ENCODE assay signal across 15 cellular contexts in genomic region chr16:85428899-85429775, GRCh38.
A peak's percentile ranks its signal among the peaks of the same experiment; 100 is the strongest.
DNase-seq lines count a peak whose midpoint lies in the region; ATAC-seq and TF ChIP-seq lines count a peak whose summit lies in the region.
"Had no signal": no experiment of that assay in that cellular context is flagged by ENCODE, and none has a peak within 500 bp of the region (broad histone marks: within the 10 kb centered on the region; RNA-seq: fewer than 3 reads in every experiment).

No MANE protein-coding gene starts in this region.

- H3K4me1 Mint-ChIP-seq in endothelial cell (ENCODE audit: unreplicated experiment) (no peaks in the 10 kb centered on the region), neural progenitor cell (peaks cover 21% of the 10 kb centered on the region), Calu3 (ENCODE audit: low read depth, unreplicated experiment) (peaks cover 15% of the 10 kb centered on the region)

- no peaks in the 10 kb centered on the region for H3K27me3 ChIP-seq in H7 (ENCODE audit: control insufficient read depth, insufficient read depth, low read length)
- no peaks in the 10 kb centered on the region for H3K27me3 ChIP-seq in neural progenitor cell
- H3K27me3 ChIP-seq in prostate gland (replicated peaks; ENCODE audit: insufficient read depth), result no peaks in the 10 kb centered on the region
- H3K27me3 ChIP-seq: cardiac muscle cell had no signal

- no peak for TF ChIP-seq CTCF in endothelial cell (IDR thresholded peaks at IDR 0.05; ENCODE audit: unreplicated experiment)
- no peak for TF ChIP-seq CTCF in neural progenitor cell (IDR thresholded peaks at IDR 0.05)
- no peak for TF ChIP-seq CTCF in prostate gland (IDR thresholded peaks at IDR 0.05)
- TF ChIP-seq CTCF in Calu3 (IDR thresholded peaks at IDR 0.05; ENCODE audit: unreplicated experiment), result no peak

- no peak overlapping the region for H3K4me2 ChIP-seq in neural progenitor cell
- H3K4me2 ChIP-seq: KMS-11 had no signal

- no peak overlapping the region for H3K4me3 Mint-ChIP-seq in endothelial cell (ENCODE audit: unreplicated experiment)
- peak overlapping the region; percentile 9 for H3K4me3 Mint-ChIP-seq in neural progenitor cell
- no peak overlapping the region for H3K4me3 Mint-ChIP-seq in Calu3 (ENCODE audit: low read depth, unreplicated experiment)
- H3K4me3 Mint-ChIP-seq: CD4-positive, alpha-beta T cell; T-helper 2 cell treated with Interferon-gamma antibody and Interleukin-4, amounts not matched to agents 5 μg/mL and 100 μg/mL, for 36 hours had no signal

- H3K9ac ChIP-seq in neural progenitor cell, result no peak overlapping the region
- H3K9ac ChIP-seq: KMS-11 had no signal

- H3K36me3 ChIP-seq in H7 (replicated peaks; ENCODE audit: control insufficient read depth, insufficient read depth, low read length) (no peaks in the 10 kb centered on the region), neural progenitor cell (no peaks in the 10 kb centered on the region), prostate gland (no peaks in the 10 kb centered on the region)
- H3K36me3 ChIP-seq: cardiac muscle cell, HAP-1 had no signal

- WGBS in prostate gland, result 94% methylated on average over 25 of the region's 25 CpGs

- H3K27me3 Mint-ChIP-seq in endothelial cell (ENCODE audit: unreplicated experiment), result peaks cover 5% of the 10 kb centered on the region
- H3K27me3 Mint-ChIP-seq in neural progenitor cell (ENCODE audit: insufficient read depth, low read depth), result peaks cover 11% of the 10 kb centered on the region
- peaks cover 85% of the 10 kb centered on the region for H3K27me3 Mint-ChIP-seq in Calu3 (ENCODE audit: unreplicated experiment)
- H3K27me3 Mint-ChIP-seq: CD4-positive, alpha-beta T cell had no signal

- H3K4me3 ChIP-seq in H7 (ENCODE audit: insufficient read depth, low read depth, low read length) (no peak overlapping the region), neural progenitor cell (no peak overlapping the region), prostate gland (no peak overlapping the region)
- H3K4me3 ChIP-seq: cardiac muscle cell, HAP-1 had no signal

- peak overlapping the region; percentile 2 for H3K27ac Mint-ChIP-seq in endothelial cell (ENCODE audit: unreplicated experiment)
- no peak overlapping the region for H3K27ac Mint-ChIP-seq in neural progenitor cell
- no peak overlapping the region for H3K27ac Mint-ChIP-seq in Calu3 (ENCODE audit: unreplicated experiment)
- H3K27ac Mint-ChIP-seq: CD4-positive, alpha-beta T cell; T-helper 2 cell treated with Interferon-gamma antibody and Interleukin-4, amounts not matched to agents 5 μg/mL and 100 μg/mL, for 36 hours had no signal

- peaks cover 11% of the 10 kb centered on the region for H3K4me1 ChIP-seq in neural progenitor cell
- no peaks in the 10 kb centered on the region for H3K4me1 ChIP-seq in prostate gland (replicated peaks)
- H3K4me1 ChIP-seq: HAP-1 had no signal

- H3K36me3 Mint-ChIP-seq in endothelial cell (ENCODE audit: low read depth, unreplicated experiment) (peaks cover 3% of the 10 kb centered on the region), neural progenitor cell (no peaks in the 10 kb centered on the region), Calu3 (ENCODE audit: insufficient read depth, unreplicated experiment) (no peaks in the 10 kb centered on the region)

- no peak overlapping the region for H3K27ac ChIP-seq in neural progenitor cell
- H3K27ac ChIP-seq in prostate gland, result no peak overlapping the region
- H3K27ac ChIP-seq: 22Rv1, cardiac muscle cell, KMS-11 had no signal

- H3K79me2 ChIP-seq in neural progenitor cell (ENCODE audit: low read depth), result no peaks in the 10 kb centered on the region

- ATAC-seq in HG03097 (IDR thresholded peaks at IDR 0.05; ENCODE audit: low FRiP score, unreplicated experiment), result no peak

- intact Hi-C loops in prostate gland (cut with DNase I), result loop anchor here (10.0 kb wide), 1 partner anchor 286 kb away; no protein-coding TSS in a partner anchor
- intact Hi-C loops in Calu3 (cut with micrococcal nuclease; ENCODE audit: unreplicated experiment), result no loop called here

- CTCF ChIA-PET in Calu3 (lab: Charles Lee), result interaction anchor here (0.6 to 1.8 kb wide), 5 partner anchors 8 to 126 kb away, joined by 3 to 5 read pairs (median 3); no protein-coding TSS in a partner anchor

- peak; percentile 17 for DNase-seq in activated CD4-positive, CD25-positive, alpha-beta regulatory T cell treated with anti-CD3 and anti-CD28 coated beads, Interleukin-2, amount 50 U/mL, for 72 hours
- DNase-seq in activated CD4-positive, CD25-positive, alpha-beta regulatory T cell (lab: John Stamatoyannopoulos, UW), result no peak
- DNase-seq in H7 (peak; percentile 66), endothelial cell (ENCODE audit: low spot score) (peak; percentile 2), neural progenitor cell (ENCODE audit: low spot score) (no peak), prostate gland (ENCODE audit: low spot score) (no peak), Calu3 (no peak)
- DNase-seq: NCI-H1105 treated with DMSO at 0.1 percent for 48 hours had no signal

- H3K9me3 ChIP-seq in neural progenitor cell (ENCODE audit: low read depth), result no peaks in the 10 kb centered on the region
- no peaks in the 10 kb centered on the region for H3K9me3 ChIP-seq in prostate gland
- H3K9me3 ChIP-seq: HAP-1 had no signal

- TF ChIP-seq POLR2A in prostate gland (IDR thresholded peaks at IDR 0.05), result no peak

- BruUV-seq in Calu3 (replicated peaks; lab: Mats Ljungman, UMichigan), result no TSS peak

- no peak overlapping the region for H2AFZ ChIP-seq in neural progenitor cell (replicated peaks)

- H3K9me3 Mint-ChIP-seq in endothelial cell (ENCODE audit: unreplicated experiment) (no peaks in the 10 kb centered on the region), neural progenitor cell (no peaks in the 10 kb centered on the region), Calu3 (ENCODE audit: low read depth, unreplicated experiment) (no peaks in the 10 kb centered on the region)
- H3K9me3 Mint-ChIP-seq: CD4-positive, alpha-beta T cell; T-helper 2 cell treated with Interferon-gamma antibody and Interleukin-4, amounts not matched to agents 5 μg/mL and 100 μg/mL, for 36 hours had no signal

- no peaks in the 10 kb centered on the region for H3F3A ChIP-seq in neural progenitor cell (ENCODE audit: low read depth)

- H4K20me1 ChIP-seq in neural progenitor cell (ENCODE audit: low read depth), result peaks cover 4% of the 10 kb centered on the region

Comparison
In these comparisons a context has a peak if more than half of its experiments do, and no peak if none do; other contexts are left out.
1. DNase-seq: peak in activated CD4-positive, CD25-positive, alpha-beta regulatory T cell treated with anti-CD3 and anti-CD28 coated beads, Interleukin-2, amount 50 U/mL, for 72 hours (single experiment), H7 (single experiment) and endothelial cell (single experiment); none in activated CD4-positive, CD25-positive, alpha-beta regulatory T cell (0 of 4), neural progenitor cell (single experiment), prostate gland (single experiment) and Calu3 (single experiment).